Comparison of ENCODE assay signal across 1 cellular context in the genomic region with DNA sequence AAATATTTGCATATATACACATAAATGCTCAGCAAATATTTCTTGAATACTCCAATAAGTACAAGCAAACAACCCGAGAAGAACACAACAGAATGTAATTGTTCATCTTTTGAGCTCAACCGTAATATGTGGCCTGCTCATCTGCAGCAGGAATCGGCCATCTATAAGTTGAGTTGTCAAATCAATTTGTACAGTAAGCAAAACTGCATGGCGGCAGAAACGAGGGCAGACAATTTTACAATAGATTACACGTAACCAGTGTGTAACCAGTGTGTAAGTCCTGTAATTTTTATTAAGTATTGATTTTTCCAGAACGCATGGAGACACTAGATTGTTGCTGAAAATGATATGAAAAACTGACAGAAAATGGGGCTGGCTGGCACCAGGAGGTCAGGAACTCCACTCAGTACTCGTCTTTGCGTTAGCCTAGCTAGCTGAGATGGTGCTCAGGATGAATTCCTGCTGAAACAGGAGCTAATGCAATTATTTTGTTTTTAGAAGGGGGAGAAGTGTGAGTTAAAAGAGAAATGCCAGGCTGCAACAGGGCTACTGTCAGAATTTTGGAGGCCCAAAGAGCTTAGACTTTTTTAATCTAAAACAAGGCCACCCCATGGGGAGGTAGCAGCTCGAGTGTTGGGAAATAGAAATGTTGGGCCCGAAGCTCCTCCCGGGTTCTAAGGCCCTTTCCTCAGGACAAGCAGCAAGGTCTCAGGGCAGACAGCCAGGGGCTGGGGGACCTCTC.
TF ChIP-seq lines count a peak whose summit lies in the region.

No MANE protein-coding gene starts in this region.

TF ChIP-seq in A549, 52 proteins besides CTCF, POLR2A, EP300 and RAD21:
- TF ChIP-seq, protein P1, sequence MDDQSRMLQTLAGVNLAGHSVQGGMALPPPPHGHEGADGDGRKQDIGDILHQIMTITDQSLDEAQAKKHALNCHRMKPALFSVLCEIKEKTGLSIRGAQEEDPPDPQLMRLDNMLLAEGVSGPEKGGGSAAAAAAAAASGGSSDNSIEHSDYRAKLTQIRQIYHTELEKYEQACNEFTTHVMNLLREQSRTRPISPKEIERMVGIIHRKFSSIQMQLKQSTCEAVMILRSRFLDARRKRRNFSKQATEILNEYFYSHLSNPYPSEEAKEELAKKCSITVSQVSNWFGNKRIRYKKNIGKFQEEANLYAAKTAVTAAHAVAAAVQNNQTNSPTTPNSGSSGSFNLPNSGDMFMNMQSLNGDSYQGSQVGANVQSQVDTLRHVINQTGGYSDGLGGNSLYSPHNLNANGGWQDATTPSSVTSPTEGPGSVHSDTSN (IDR thresholded peaks at IDR 0.05), result no peak
- TF ChIP-seq MAFK (IDR thresholded peaks at IDR 0.05; ENCODE audit: partially characterized antibody) (peak; percentile 29), RFX5 (IDR thresholded peaks at IDR 0.05) (no peak), FOSL2 (IDR thresholded peaks at IDR 0.05) (no peak), FOSL2 (CRISPR knock-in tag; IDR thresholded peaks at IDR 0.05) (no peak), CBX2 (IDR thresholded peaks at IDR 0.05; ENCODE audit: borderline replicate concordance, low read depth) (no peak)
